Comparison of ENCODE assay signal across 8 cellular contexts in genomic region chr2:175180701-175181103, GRCh38. TPM values are rescaled to one million over a fixed set of nuclear protein-coding genes. Genes with fewer than 3 reads are reported as not detected.
DNase-seq lines count a peak whose midpoint lies in the region; ATAC-seq and TF ChIP-seq lines count a peak whose summit lies in the region.

No MANE protein-coding gene starts in this region.

- POLR2A ChIA-PET in BJ (lab: Charles Lee) (no interaction called here), RWPE1 (lab: Yijun Ruan, JAX; ENCODE audit: low non-redundant PET) (interaction anchor here (0.7 kb wide), 1 partner anchor 150 kb away, joined by 3 read pairs; no protein-coding TSS in a partner anchor)

- TF ChIP-seq CTCF in BJ (IDR thresholded peaks at IDR 0.05; ENCODE audit: insufficient read depth, low read depth, low read length) (no peak), RWPE1 (conservative IDR thresholded peaks at IDR 0.05; ENCODE audit: low read depth) (no peak), retinal pigment epithelial cell (conservative IDR thresholded peaks at IDR 0.05; ENCODE audit: low read depth, low read length) (no peak)

- H3K27ac ChIP-seq in RWPE1, result peak overlapping the region; percentile 93

- peaks cover 41% of the 10 kb centered on the region for H3K4me1 Mint-ChIP-seq in activated naive CD8-positive, alpha-beta T cell treated with anti-CD3 and anti-CD28 coated beads, Interleukin-2, amount 50 U/mL, for 24 hours

- H3K27me3 Mint-ChIP-seq in activated naive CD8-positive, alpha-beta T cell treated with anti-CD3 and anti-CD28 coated beads, Interleukin-2, amount 50 U/mL, for 24 hours, result no peaks in the 10 kb centered on the region

- ATAC-seq in HG03354 (IDR thresholded peaks at IDR 0.05; ENCODE audit: poor library complexity, severe bottlenecking, unreplicated experiment) (peak; percentile 59), left ventricle myocardium superior (peak; percentile 82)
- peak; percentile 79 for ATAC-seq in activated naive CD8-positive, alpha-beta T cell treated with anti-CD3 and anti-CD28 coated beads, Interleukin-2, amount 50 U/mL, for 24 hours

- DNase-seq in BJ (ENCODE audit: low read depth) (no peak), GM19238 (ENCODE audit: insufficient read length, low spot score) (peak; percentile 11), RWPE1 (ENCODE audit: low spot score) (peak; percentile 42), left ventricle myocardium superior (peak; percentile 43), retinal pigment epithelial cell (ENCODE audit: low read depth) (no peak), pons (ENCODE audit: low spot score) (no peak)
- DNase-seq in activated naive CD8-positive, alpha-beta T cell treated with anti-CD3 and anti-CD28 coated beads, Interleukin-2, amount 50 U/mL, for 24 hours, result peak; percentile 67

- peaks cover 8% of the 10 kb centered on the region for H3K36me3 ChIP-seq in BJ (ENCODE audit: control insufficient read depth, insufficient read depth, low read length)

- intact Hi-C loops in left ventricle myocardium superior (cut with micrococcal nuclease), result no loop called here

- peaks cover 51% of the 10 kb centered on the region for H3K36me3 Mint-ChIP-seq in activated naive CD8-positive, alpha-beta T cell treated with anti-CD3 and anti-CD28 coated beads, Interleukin-2, amount 50 U/mL, for 24 hours (ENCODE audit: low read depth)

- CTCF ChIA-PET in BJ (lab: Yijun Ruan, JAX) (no interaction called here), RWPE1 (lab: Yijun Ruan, JAX) (no interaction called here)

- H3K4me3 ChIP-seq in BJ (ENCODE audit: low read depth, low read length) (peak overlapping the region; percentile 76), retinal pigment epithelial cell (ENCODE audit: low read length) (peak overlapping the region; percentile 88)

- H3K27ac Mint-ChIP-seq in activated naive CD8-positive, alpha-beta T cell treated with anti-CD3 and anti-CD28 coated beads, Interleukin-2, amount 50 U/mL, for 24 hours, result peak overlapping the region; percentile 99

- peaks cover 7% of the 10 kb centered on the region for H3K9me3 Mint-ChIP-seq in activated naive CD8-positive, alpha-beta T cell treated with anti-CD3 and anti-CD28 coated beads, Interleukin-2, amount 50 U/mL, for 24 hours

- H3K4me3 Mint-ChIP-seq in activated naive CD8-positive, alpha-beta T cell treated with anti-CD3 and anti-CD28 coated beads, Interleukin-2, amount 50 U/mL, for 24 hours, result peak overlapping the region; percentile 90

- H3K27me3 ChIP-seq in BJ (ENCODE audit: control insufficient read depth, insufficient read depth, low read length), result no peaks in the 10 kb centered on the region

RNA-seq across cellular contexts. Expression of gene ATP5MC3, which starts 0.8 kb away (rescaled TPM):
- polyA plus RNA-seq in BJ (2011; rRNA removed), result 202 and 322 TPM in 2 replicates
- polyA minus RNA-seq in BJ (2011; rRNA and poly(A)+ RNA removed), result 55.0 and 80.2 TPM in 2 replicates
- total RNA-seq in left ventricle myocardium superior, result 1,234 TPM

RNA-seq across cellular contexts. Expression of gene ATF2, which starts 12.7 kb away (rescaled TPM):
- 60.6 and 70.2 TPM in 2 replicates for polyA plus RNA-seq in BJ (2011; rRNA removed)
- 58.3 and 91.6 TPM in 2 replicates for polyA minus RNA-seq in BJ (2011; rRNA and poly(A)+ RNA removed)
- 24.1 TPM for total RNA-seq in left ventricle myocardium superior

Comparison
In these comparisons a context has a peak if more than half of its experiments do, and no peak if none do; other contexts are left out.
1. DNase-seq: peak in GM19238 (single experiment), RWPE1 (single experiment), activated naive CD8-positive, alpha-beta T cell treated with anti-CD3 and anti-CD28 coated beads, Interleukin-2, amount 50 U/mL, for 24 hours (single experiment) and left ventricle myocardium superior (single experiment); none in BJ (single experiment), retinal pigment epithelial cell (single experiment) and pons (single experiment).
2. Peak in every context shown above with its lines, with median percentiles within 50 percentile points of each other: ATAC-seq.